ENCODE assay signal across 8 cellular contexts in the genomic region with DNA sequence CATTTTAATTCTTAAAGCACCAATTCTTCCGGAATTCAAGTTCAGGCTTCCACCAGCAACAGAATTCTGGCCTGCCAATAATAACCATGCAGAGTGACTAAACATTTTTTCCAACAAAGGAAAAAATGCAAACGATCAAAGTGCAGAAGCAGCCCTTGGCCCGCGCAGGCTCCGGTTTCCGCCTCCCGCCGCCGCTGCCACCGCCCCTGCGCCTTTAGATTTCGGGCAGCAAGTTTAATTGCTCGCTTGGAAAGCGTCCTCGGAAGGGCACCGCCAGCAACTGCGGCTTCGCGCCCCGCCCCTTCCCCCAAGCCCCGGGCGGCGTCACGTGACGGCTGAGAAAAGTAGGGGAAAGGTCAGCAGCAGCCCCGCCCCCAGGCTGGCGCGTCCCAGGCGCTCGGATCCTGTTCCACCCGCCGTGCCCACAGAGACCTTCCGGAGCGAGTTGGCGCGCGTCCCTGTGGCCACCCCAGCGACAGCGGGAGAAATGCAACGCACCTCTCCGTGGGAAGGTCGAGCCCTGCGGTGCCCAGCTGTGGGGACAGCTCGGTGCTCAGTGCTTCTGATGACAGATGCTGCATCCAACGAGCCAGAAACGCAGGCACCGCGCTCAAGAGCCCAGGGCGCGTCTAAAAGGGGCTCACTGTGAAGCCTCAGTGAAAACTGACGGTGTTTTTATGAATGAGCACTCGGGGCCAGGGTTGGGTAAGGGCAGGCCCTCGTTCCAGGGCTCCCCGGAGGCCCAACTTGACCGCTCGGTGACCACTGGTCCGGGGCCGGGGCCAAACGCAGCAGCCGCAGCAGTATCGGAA. TPM values are rescaled to one million over a fixed set of nuclear protein-coding genes. Genes with fewer than 3 reads are reported as not detected.
DNase-seq lines count a peak whose midpoint lies in the region; ATAC-seq and TF ChIP-seq lines count a peak whose summit lies in the region.

No MANE protein-coding gene starts in this region.

- H3K9ac ChIP-seq in skeletal muscle satellite cell (ENCODE audit: low read depth, low read length) = peak overlapping the region; percentile 78

- peaks cover 35% of the 10 kb centered on the region for H3K4me1 ChIP-seq in skeletal muscle satellite cell (ENCODE audit: control insufficient read depth, insufficient read depth, low read length)

- in situ Hi-C loops in T47D (cut with HindIII; ENCODE audit: low pct_unique_long_range_greater_than_20kb, low sequenced_read_pairs) = no loop called here

- TF ChIP-seq CTCF in GM12865 (IDR thresholded peaks at IDR 0.05; ENCODE audit: insufficient read depth, low read depth, low read length, missing control alignments) (no peak), VCaP (conservative IDR thresholded peaks at IDR 0.05) (0 out of 2 replicates have a peak, but pooled peaks have one; percentile 18)

- H3K4me3 ChIP-seq in GM12865 (ENCODE audit: low read depth, low read length) (peak overlapping the region; percentile 62), iPS-18c (ENCODE audit: insufficient read depth, low read depth, low read length) (peak overlapping the region; percentile 64), skeletal muscle satellite cell (ENCODE audit: low read length) (peak overlapping the region; percentile 80)

- H3K27ac ChIP-seq in VCaP = peak overlapping the region; percentile 95

- H3K4me2 ChIP-seq in skeletal muscle satellite cell (ENCODE audit: low read length) = peak overlapping the region; percentile 90

- peak; percentile 51 for ATAC-seq in HG02885 (IDR thresholded peaks at IDR 0.05; ENCODE audit: poor library complexity, unreplicated experiment)
- ATAC-seq in GM21390 (IDR thresholded peaks at IDR 0.05; ENCODE audit: unreplicated experiment) = no peak

- DNase-seq in GM12865 (ENCODE audit: low read depth) (peak; percentile 89), NCI-H2171 (lab: John Stamatoyannopoulos, UW) (peak; percentile 83), T47D (ENCODE audit: low read depth in 1 of 2, low spot score in 1 of 2) (peak; percentile 97 to 98)

- no peaks in the 10 kb centered on the region for H3K9me3 ChIP-seq in iPS-18c (ENCODE audit: control insufficient read depth, insufficient read depth, low read length)
- no peaks in the 10 kb centered on the region for H3K9me3 ChIP-seq in skeletal muscle satellite cell (replicated peaks; ENCODE audit: low read length)

- peaks cover 6% of the 10 kb centered on the region for H3K27me3 ChIP-seq in skeletal muscle satellite cell (ENCODE audit: control insufficient read depth, insufficient read depth, low read length)

- no peaks in the 10 kb centered on the region for H3K36me3 ChIP-seq in skeletal muscle satellite cell (ENCODE audit: insufficient read depth, low read length)

RNA-seq across cellular contexts. Expression of a gene that starts 2.5 kb away (rescaled TPM):
- total RNA-seq in skeletal muscle satellite cell (2012; rRNA removed) = 20.8 and 26.0 TPM in 2 replicates
